In genomic region chr2:96918754-96919550, GRCh38 we compare ENCODE assay signal across 17 cellular contexts.
"Had no signal": no experiment of that assay in that cellular context is flagged by ENCODE, and none has a peak within 500 bp of the region (broad histone marks: within the 10 kb centered on the region; RNA-seq: fewer than 3 reads in every experiment).

No MANE protein-coding gene starts in this region.

- H3K9me3 ChIP-seq: esophagus squamous epithelium, mucosa of descending colon, stomach had no signal

- H3K27ac ChIP-seq: cardiac muscle cell, esophagus squamous epithelium, left lung, stomach had no signal

- DNase-seq: activated CD4-positive, alpha-beta T cell treated with anti-CD3 and anti-CD28 coated beads, Interleukin-2, amount 10 ng/mL, durations not matched to agents 7 days and 5 days; activated effector memory CD4-positive, alpha-beta T cell treated with anti-CD3 and anti-CD28 coated beads, Interleukin-2, amount 50 U/mL, for 16 hours; activated T-cell treated with anti-CD3 and anti-CD28 coated beads, Interleukin-2, amount 50 U/mL, for 72 hours; amniotic stem cell; dermis blood vessel endothelial cell; effector memory CD4-positive, alpha-beta T cell; esophagus squamous epithelium; naive B cell; stimulated activated CD4-positive, alpha-beta T cell treated with anti-CD3 and anti-CD28 coated beads, Interleukin-4, amount 100 ng/mL, for 24 hours; stomach had no signal

- H3K4me3 ChIP-seq: cardiac muscle cell, esophagus squamous epithelium, left lung, mucosa of descending colon, stomach had no signal

- H3K27me3 ChIP-seq: cardiac muscle cell, esophagus squamous epithelium, left lung, stomach had no signal

- H3K36me3 ChIP-seq: cardiac muscle cell, esophagus squamous epithelium, left lung, stomach had no signal

- ATAC-seq: activated CD4-positive, CD25-positive, alpha-beta regulatory T cell treated with anti-CD3 and anti-CD28 coated beads, Interleukin-2, amount 50 U/mL, for 24 hours; activated naive CD4-positive, alpha-beta T cell treated with anti-CD3 and anti-CD28 coated beads, Interleukin-2, amount 50 U/mL, for 72 hours; activated T-cell treated with anti-CD3 and anti-CD28 coated beads, Interleukin-2, amount 50 U/mL, for 72 hours; sciatic nerve; stimulated activated effector memory CD8-positive, alpha-beta T cell treated with anti-CD3 and anti-CD28 coated beads, Interleukin-12 subunit alpha, Interleukin-12 subunit beta, amount 100 ng/mL, for 72 hours had no signal
